ENCODE assay signal across 20 cellular contexts in genomic region chr10:110265573-110266193, GRCh38.
"Had no signal": no experiment of that assay in that cellular context is flagged by ENCODE, and none has a peak within 500 bp of the region (broad histone marks: within the 10 kb centered on the region; RNA-seq: fewer than 3 reads in every experiment).

No MANE protein-coding gene starts in this region.

- ATAC-seq: activated naive CD4-positive, alpha-beta T cell treated with anti-CD3 and anti-CD28 coated beads, Interleukin-2, amount 50 U/mL, for 72 hours; activated T-cell treated with anti-CD3 and anti-CD28 coated beads, Interleukin-2, amount 50 U/mL, for 72 hours; esophagus mucosa; heart right ventricle; mucosa of descending colon; stimulated activated effector memory CD8-positive, alpha-beta T cell treated with anti-CD3 and anti-CD28 coated beads, Interleukin-12 subunit alpha, Interleukin-12 subunit beta, amount 100 ng/mL, for 72 hours had no signal

- H3K4me3 ChIP-seq: adrenal gland, colonic mucosa, heart right ventricle, mucosa of descending colon, thyroid gland, vagina had no signal

- DNase-seq: activated CD4-positive, alpha-beta T cell treated with anti-CD3 and anti-CD28 coated beads, Interleukin-2, amount 50 U/mL, for 4 hours; activated effector memory CD4-positive, alpha-beta T cell treated with anti-CD3 and anti-CD28 coated beads, Interleukin-2, amount 50 U/mL, for 16 hours; activated T-cell treated with anti-CD3 and anti-CD28 coated beads, Interleukin-2, amount 50 U/mL, for 72 hours; adrenal gland; central memory CD4-positive, alpha-beta T cell; colonic mucosa; heart right ventricle; kidney glomerular epithelial cell; mucosa of descending colon; naive B cell; small intestine; stimulated activated CD4-positive, alpha-beta T cell treated with anti-CD3 and anti-CD28 coated beads, Interleukin-15, amount 100 ng/mL, for 24 hours; stimulated activated CD4-positive, alpha-beta T cell treated with anti-CD3 and anti-CD28 coated beads, Interleukin-2, amount 100 ng/mL, for 48 hours; SW 1271; T-helper 2 cell; thyroid gland had no signal

- H3K27me3 ChIP-seq: adrenal gland, colonic mucosa, heart right ventricle, thyroid gland, vagina had no signal

- H3K27ac ChIP-seq: adrenal gland, colonic mucosa, vagina had no signal

- H3K36me3 ChIP-seq: adrenal gland, colonic mucosa, heart right ventricle, thyroid gland, vagina had no signal

- H3K9me3 ChIP-seq: adrenal gland, colonic mucosa, heart right ventricle, mucosa of descending colon, thyroid gland, vagina had no signal
